In the genomic region with DNA sequence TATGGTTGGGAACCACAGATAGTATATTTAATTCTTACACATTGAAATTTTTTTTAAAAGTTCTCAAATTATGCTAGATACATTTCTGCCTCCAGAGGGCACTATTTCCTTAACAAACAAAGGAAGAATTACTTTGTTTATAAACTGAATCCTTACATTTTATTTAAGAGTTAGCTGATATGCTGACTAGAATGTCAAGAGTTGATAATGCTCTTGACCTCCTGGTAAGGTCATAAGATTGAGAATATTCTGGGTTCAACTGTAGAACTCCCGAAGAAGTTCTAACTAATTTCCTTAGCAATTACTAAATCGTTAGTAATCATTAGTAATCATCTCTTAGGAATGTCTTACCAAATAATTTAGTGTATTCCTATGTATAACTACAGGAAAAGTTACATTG, we compare ENCODE assay signal across 8 cellular contexts.
DNase-seq lines count a peak whose midpoint lies in the region; ATAC-seq and TF ChIP-seq lines count a peak whose summit lies in the region.

No MANE protein-coding gene starts in this region.

- no peaks in the 10 kb centered on the region for H3K79me2 ChIP-seq in KMS-11 (ENCODE audit: insufficient read depth, low read depth)

- no peaks in the 10 kb centered on the region for H3K36me3 ChIP-seq in KMS-11 (ENCODE audit: insufficient read depth)
- H3K36me3 ChIP-seq in upper lobe of left lung: peaks cover 0 to 5% (median 0%) of the 10 kb centered on the region in 4 donors

- no peak overlapping the region for H3K4me2 ChIP-seq in KMS-11

- H2AFZ ChIP-seq in KMS-11 (ENCODE audit: low read depth): no peak overlapping the region

- no peak overlapping the region for H3K4me3 ChIP-seq in KMS-11 (IDR thresholded peaks at IDR 0.05; ENCODE audit: insufficient read depth, low read depth, low read length)
- no peak overlapping the region for H3K4me3 ChIP-seq in upper lobe of left lung

- no peaks in the 10 kb centered on the region for H3K9me3 ChIP-seq in upper lobe of left lung

- DNase-seq in EH (ENCODE audit: low read depth) (peak; percentile 59), iPS-NIHi7 (ENCODE audit: extremely low spot score) (peak; percentile 16), upper lobe of left lung (no peak), caudate nucleus (lab: John Stamatoyannopoulos, UW) (no peak)
- no peak for DNase-seq in activated CD4-positive, alpha-beta T cell treated with anti-CD3 and anti-CD28 coated beads for 48 hours

- H3K4me1 ChIP-seq in KMS-11 (ENCODE audit: low read depth, poor library complexity, severe bottlenecking): peaks cover 8% of the 10 kb centered on the region
- no peaks in the 10 kb centered on the region for H3K4me1 ChIP-seq in upper lobe of left lung

- no peak overlapping the region for H3K27ac ChIP-seq in KMS-11
- no peak overlapping the region for H3K27ac ChIP-seq in VCaP
- no peak overlapping the region for H3K27ac ChIP-seq in upper lobe of left lung
- H3K27ac ChIP-seq in caudate nucleus (ENCODE audit: low read depth, low read length): no peak overlapping the region

- no peak for TF ChIP-seq EP300 in upper lobe of left lung (IDR thresholded peaks at IDR 0.05)

- H3K9ac ChIP-seq in KMS-11: no peak overlapping the region

- no peak for TF ChIP-seq POLR2A in upper lobe of left lung (IDR thresholded peaks at IDR 0.05)

- H3K27me3 ChIP-seq in KMS-11 (ENCODE audit: insufficient read depth, low read depth) (no peaks in the 10 kb centered on the region), upper lobe of left lung (no peaks in the 10 kb centered on the region)

- 48 to 71% methylated on average over 2 of the region's 2 CpGs for WGBS in upper lobe of left lung, 2 donors

- no peaks in the 10 kb centered on the region; the same call in 1 of the 2 replicates for H4K20me1 ChIP-seq in KMS-11 (ENCODE audit: insufficient read depth)

- no peak for ATAC-seq in upper lobe of left lung (ENCODE audit: low FRiP score in 2 of 2)
- ATAC-seq in GM21576 (IDR thresholded peaks at IDR 0.05; ENCODE audit: unreplicated experiment): no peak

- TF ChIP-seq CTCF in KMS-11 (conservative IDR thresholded peaks at IDR 0.05; ENCODE audit: low read depth, low read length) (peak; percentile 84), VCaP (conservative IDR thresholded peaks at IDR 0.05) (peak; percentile 75), upper lobe of left lung (IDR thresholded peaks at IDR 0.05) (peak; percentile 25 to 58 (median 52))

Comparison
In these comparisons a context has a peak if more than half of its experiments do, and no peak if none do; other contexts are left out.
1. DNase-seq: peak in EH (single experiment) and iPS-NIHi7 (single experiment); none in upper lobe of left lung (0 of 2), activated CD4-positive, alpha-beta T cell treated with anti-CD3 and anti-CD28 coated beads for 48 hours (single experiment) and caudate nucleus (0 of 61).
2. Peak in every context shown above with its lines, with median percentiles within 50 percentile points of each other: CTCF ChIP-seq.